ENCODE assay signal across 9 cellular contexts in genomic region chr19:39557791-39558622, GRCh38. TPM values are rescaled to one million over a fixed set of nuclear protein-coding genes. Genes with fewer than 3 reads are reported as not detected.
DNase-seq lines count a peak whose midpoint lies in the region; ATAC-seq lines count a peak whose summit lies in the region.
"Had no signal": no experiment of that assay in that cellular context is flagged by ENCODE, and none has a peak within 500 bp of the region (broad histone marks: within the 10 kb centered on the region; RNA-seq: fewer than 3 reads in every experiment).

No MANE protein-coding gene starts in this region.

- H3K27me3 Mint-ChIP-seq in activated T-cell treated with anti-CD3 and anti-CD28 coated beads, Interleukin-2, amount 50 U/mL, for 72 hours (ENCODE audit: low read depth): peaks cover 6% of the 10 kb centered on the region
- no peaks in the 10 kb centered on the region for H3K27me3 Mint-ChIP-seq in activated naive CD8-positive, alpha-beta T cell treated with anti-CD3 and anti-CD28 coated beads, Interleukin-2, amount 10 ng/mL, durations not matched to agents 7 days and 5 days
- no peaks in the 10 kb centered on the region for H3K27me3 Mint-ChIP-seq in stimulated activated memory B cell treated with anti-CD40 and anti-IgM and Interleukin-4, amounts not matched to agents 10 μg/mL and 1 μg/mL and 100 μg/mL, for 72 hours

- POLR2A ChIA-PET in activated naive CD8-positive, alpha-beta T cell treated with anti-CD3 and anti-CD28 coated beads, Interleukin-2, amount 10 ng/mL, durations not matched to agents 7 days and 5 days (lab: Charles Lee): no interaction called here

- H3K4me1 Mint-ChIP-seq in activated T-cell treated with anti-CD3 and anti-CD28 coated beads, Interleukin-2, amount 50 U/mL, for 72 hours (ENCODE audit: low read depth): peaks cover 23% of the 10 kb centered on the region
- peaks cover 24% of the 10 kb centered on the region for H3K4me1 Mint-ChIP-seq in activated naive CD8-positive, alpha-beta T cell treated with anti-CD3 and anti-CD28 coated beads, Interleukin-2, amount 10 ng/mL, durations not matched to agents 7 days and 5 days
- H3K4me1 Mint-ChIP-seq in stimulated activated memory B cell treated with anti-CD40 and anti-IgM and Interleukin-4, amounts not matched to agents 10 μg/mL and 1 μg/mL and 100 μg/mL, for 72 hours: peaks cover 35% of the 10 kb centered on the region

- H3K4me3 Mint-ChIP-seq in activated T-cell treated with anti-CD3 and anti-CD28 coated beads, Interleukin-2, amount 50 U/mL, for 72 hours: peak overlapping the region; percentile 66 to 71
- H3K4me3 Mint-ChIP-seq in activated naive CD8-positive, alpha-beta T cell treated with anti-CD3 and anti-CD28 coated beads, Interleukin-2, amount 10 ng/mL, durations not matched to agents 7 days and 5 days: peak overlapping the region; percentile 79
- peak overlapping the region; percentile 57 for H3K4me3 Mint-ChIP-seq in stimulated activated memory B cell treated with anti-CD40 and anti-IgM and Interleukin-4, amounts not matched to agents 10 μg/mL and 1 μg/mL and 100 μg/mL, for 72 hours

- H3K27ac Mint-ChIP-seq in activated T-cell treated with anti-CD3 and anti-CD28 coated beads, Interleukin-2, amount 50 U/mL, for 72 hours: peak overlapping the region; percentile 62
- H3K27ac Mint-ChIP-seq in activated naive CD8-positive, alpha-beta T cell treated with anti-CD3 and anti-CD28 coated beads, Interleukin-2, amount 10 ng/mL, durations not matched to agents 7 days and 5 days: peak overlapping the region; percentile 93
- H3K27ac Mint-ChIP-seq in stimulated activated memory B cell treated with anti-CD40 and anti-IgM and Interleukin-4, amounts not matched to agents 10 μg/mL and 1 μg/mL and 100 μg/mL, for 72 hours: peak overlapping the region; percentile 86

- H3K9me3 Mint-ChIP-seq in activated T-cell treated with anti-CD3 and anti-CD28 coated beads, Interleukin-2, amount 50 U/mL, for 72 hours: no peaks in the 10 kb centered on the region
- H3K9me3 Mint-ChIP-seq in activated naive CD8-positive, alpha-beta T cell treated with anti-CD3 and anti-CD28 coated beads, Interleukin-2, amount 10 ng/mL, durations not matched to agents 7 days and 5 days: no peaks in the 10 kb centered on the region
- H3K9me3 Mint-ChIP-seq in stimulated activated memory B cell treated with anti-CD40 and anti-IgM and Interleukin-4, amounts not matched to agents 10 μg/mL and 1 μg/mL and 100 μg/mL, for 72 hours: no peaks in the 10 kb centered on the region

- no peak for DNase-seq in activated T-cell treated with anti-CD3 and anti-CD28 coated beads, Interleukin-2, amount 50 U/mL, for 72 hours
- DNase-seq in activated T-cell treated with anti-CD3 and anti-CD28 coated beads, Interleukin-2, amount 50 U/mL, for 48 hours: no peak
- DNase-seq in NCI-H2107 (lab: John Stamatoyannopoulos, UW) (peak; percentile 43), KG1 (lab: John Stamatoyannopoulos, UW) (no peak)
- no peak for DNase-seq in activated naive CD8-positive, alpha-beta T cell treated with anti-CD3 and anti-CD28 coated beads, Interleukin-2, amount 10 ng/mL, durations not matched to agents 7 days and 5 days

- H3K36me3 Mint-ChIP-seq in activated T-cell treated with anti-CD3 and anti-CD28 coated beads, Interleukin-2, amount 50 U/mL, for 72 hours (ENCODE audit: insufficient read depth in 2 of 2): no peaks in the 10 kb centered on the region
- H3K36me3 Mint-ChIP-seq in activated naive CD8-positive, alpha-beta T cell treated with anti-CD3 and anti-CD28 coated beads, Interleukin-2, amount 10 ng/mL, durations not matched to agents 7 days and 5 days: peaks cover 3% of the 10 kb centered on the region
- H3K36me3 Mint-ChIP-seq in stimulated activated memory B cell treated with anti-CD40 and anti-IgM and Interleukin-4, amounts not matched to agents 10 μg/mL and 1 μg/mL and 100 μg/mL, for 72 hours: no peaks in the 10 kb centered on the region

- ATAC-seq in activated T-cell treated with anti-CD3 and anti-CD28 coated beads, Interleukin-2, amount 50 U/mL, for 72 hours (replicated peaks in 1 of 2): peak; percentile 78 to 79
- ATAC-seq in activated naive CD8-positive, alpha-beta T cell treated with anti-CD3 and anti-CD28 coated beads, Interleukin-2, amount 10 ng/mL, durations not matched to agents 7 days and 5 days (ENCODE audit: low read depth): peak; percentile 75
- peak; percentile 64 for ATAC-seq in stimulated activated memory B cell treated with anti-CD40 and anti-IgM and Interleukin-4, amounts not matched to agents 10 μg/mL and 1 μg/mL and 100 μg/mL, for 72 hours
- ATAC-seq in GM19455 (IDR thresholded peaks at IDR 0.05; ENCODE audit: unreplicated experiment) (no peak), GM21360 (IDR thresholded peaks at IDR 0.05; ENCODE audit: unreplicated experiment) (no peak)

RNA-seq across cellular contexts. Expression of gene EID2, which starts 18.0 kb away (rescaled TPM):
- total RNA-seq in activated T-cell treated with anti-CD3 and anti-CD28 coated beads, Interleukin-2, amount 50 U/mL, for 72 hours: 10 to 100 TPM; 15.3 to 16.0 TPM
- total RNA-seq in activated naive CD8-positive, alpha-beta T cell treated with anti-CD3 and anti-CD28 coated beads, Interleukin-2, amount 10 ng/mL, durations not matched to agents 7 days and 5 days: 10 to 100 TPM; 17.5 to 20.7 TPM

RNA-seq across cellular contexts. Expression of gene EID2B, which starts 25.4 kb away (rescaled TPM):
- total RNA-seq in activated T-cell treated with anti-CD3 and anti-CD28 coated beads, Interleukin-2, amount 50 U/mL, for 72 hours: 1 to 10 TPM; 4.3 to 4.5 TPM
- total RNA-seq in activated naive CD8-positive, alpha-beta T cell treated with anti-CD3 and anti-CD28 coated beads, Interleukin-2, amount 10 ng/mL, durations not matched to agents 7 days and 5 days: 1 to 10 TPM; 6.3 to 7.0 TPM

RNA-seq across cellular contexts. Expression of gene SELENOV, which starts 43.1 kb away (rescaled TPM):
- total RNA-seq in activated T-cell treated with anti-CD3 and anti-CD28 coated beads, Interleukin-2, amount 50 U/mL, for 72 hours: not detected
- total RNA-seq in activated naive CD8-positive, alpha-beta T cell treated with anti-CD3 and anti-CD28 coated beads, Interleukin-2, amount 10 ng/mL, durations not matched to agents 7 days and 5 days: not detected

RNA-seq across cellular contexts. Expression of gene LGALS13, which starts 44.3 kb away (rescaled TPM):
- not detected for total RNA-seq in activated T-cell treated with anti-CD3 and anti-CD28 coated beads, Interleukin-2, amount 50 U/mL, for 72 hours
- not detected for total RNA-seq in activated naive CD8-positive, alpha-beta T cell treated with anti-CD3 and anti-CD28 coated beads, Interleukin-2, amount 10 ng/mL, durations not matched to agents 7 days and 5 days
- total RNA-seq: epithelial cell of proximal tubule had no signal

RNA-seq across cellular contexts. Expression of gene DLL3, which starts 59.3 kb away (rescaled TPM):
- total RNA-seq in activated T-cell treated with anti-CD3 and anti-CD28 coated beads, Interleukin-2, amount 50 U/mL, for 72 hours: 1 to 10 TPM in 1 of 2 donors, under 1 TPM in 1; 0.72 to 1.1 TPM
- under 1 TPM; 0.19 to 0.23 TPM for total RNA-seq in activated naive CD8-positive, alpha-beta T cell treated with anti-CD3 and anti-CD28 coated beads, Interleukin-2, amount 10 ng/mL, durations not matched to agents 7 days and 5 days

Comparison
In these comparisons a context has a peak if more than half of its experiments do, and no peak if none do; other contexts are left out.
1. ATAC-seq: peak in activated T-cell treated with anti-CD3 and anti-CD28 coated beads, Interleukin-2, amount 50 U/mL, for 72 hours (2 of 2), activated naive CD8-positive, alpha-beta T cell treated with anti-CD3 and anti-CD28 coated beads, Interleukin-2, amount 10 ng/mL, durations not matched to agents 7 days and 5 days (single experiment) and stimulated activated memory B cell treated with anti-CD40 and anti-IgM and Interleukin-4, amounts not matched to agents 10 μg/mL and 1 μg/mL and 100 μg/mL, for 72 hours (single experiment); none in GM19455 (single experiment) and GM21360 (single experiment).
2. Peak in every context shown above with its lines, with median percentiles within 50 percentile points of each other: H3K27ac Mint-ChIP-seq and H3K4me3 Mint-ChIP-seq.